Comparison of ENCODE assay signal across 2 cellular contexts in genomic region chr10:118544401-118544948, GRCh38.
TF ChIP-seq lines count a peak whose summit lies in the region.

No MANE protein-coding gene starts in this region.

TF ChIP-seq in WTC11, 78 proteins besides CTCF, POLR2A, EP300 and RAD21:
- TF ChIP-seq ATF3 (CRISPR knock-in tag; conservative IDR thresholded peaks at IDR 0.05) (no peak), PRDM15 (CRISPR knock-in tag; IDR thresholded peaks at IDR 0.05) (no peak), ZBTB43 (CRISPR knock-in tag; IDR thresholded peaks at IDR 0.05) (no peak), ELF4 (CRISPR knock-in tag; IDR thresholded peaks at IDR 0.05; ENCODE audit: low read depth) (no peak), ZNF671 (CRISPR knock-in tag; IDR thresholded peaks at IDR 0.05) (no peak), NR3C1 (CRISPR knock-in tag; conservative IDR thresholded peaks at IDR 0.05; ENCODE audit: low read depth) (no peak), ATF2 (CRISPR knock-in tag; IDR thresholded peaks at IDR 0.05; ENCODE audit: borderline replicate concordance, low read depth) (no peak), ESRRA (CRISPR knock-in tag; IDR thresholded peaks at IDR 0.05; ENCODE audit: borderline replicate concordance) (no peak)

TF ChIP-seq in neural cell, 6 proteins besides CTCF, POLR2A, EP300 and RAD21:
- TF ChIP-seq REST (IDR thresholded peaks at IDR 0.05; ENCODE audit: borderline replicate concordance) (no peak), EZH2 (IDR thresholded peaks at IDR 0.05; ENCODE audit: borderline replicate concordance, insufficient read depth, low read length, poor library complexity, severe bottlenecking) (no peak), POLR2AphosphoS5 (IDR thresholded peaks at IDR 0.05) (no peak), MXI1 (conservative IDR thresholded peaks at IDR 0.05; ENCODE audit: poor library complexity, severe bottlenecking) (no peak), SMC3 (conservative IDR thresholded peaks at IDR 0.05; ENCODE audit: poor library complexity) (no peak), TAF1 (IDR thresholded peaks at IDR 0.05; ENCODE audit: low read depth) (no peak)
